ENCODE assay signal across 12 cellular contexts in genomic region chr4:166662266-166662843, GRCh38.
DNase-seq lines count a peak whose midpoint lies in the region; ATAC-seq, FAIRE-seq and TF ChIP-seq lines count a peak whose summit lies in the region.
"Had no signal": no experiment of that assay in that cellular context is flagged by ENCODE, and none has a peak within 500 bp of the region (broad histone marks: within the 10 kb centered on the region; RNA-seq: fewer than 3 reads in every experiment).

No MANE protein-coding gene starts in this region.

- in situ Hi-C loops in GM13976 (cut with MboI; ENCODE audit: low sequenced_read_pairs, unreplicated experiment) = no loop called here

- H3K36me3 ChIP-seq in esophagus muscularis mucosa = no peaks in the 10 kb centered on the region

- H3K4me1 ChIP-seq in esophagus muscularis mucosa = no peaks in the 10 kb centered on the region

- peak; percentile 29 for DNase-seq in GM13976 (ENCODE audit: low spot score)
- DNase-seq in stimulated activated CD4-positive, alpha-beta T cell treated with anti-CD3 and anti-CD28 coated beads, Interleukin-4, amount 100 ng/mL, for 4 hours = no peak
- no peak for DNase-seq in OCI-M1 (lab: John Stamatoyannopoulos, UW)
- DNase-seq in esophagus muscularis mucosa (ENCODE audit: extremely low spot score) = no peak
- DNase-seq in urothelium cell line (ENCODE audit: low spot score) = no peak
- DNase-seq: activated CD4-positive, alpha-beta T cell treated with anti-CD3 and anti-CD28 coated beads, Interleukin-2, amount 50 U/mL, for 48 hours; GF-D8; NCI-H2107 had no signal

- WGBS in esophagus muscularis mucosa = 42% methylated on average over 3 of the region's 3 CpGs

- FAIRE-seq in urothelium cell line (lab: Jason Lieb, UNC) = no peak

- H3K27ac ChIP-seq in esophagus muscularis mucosa (replicated peaks in 1 of 4) = no peak overlapping the region
- H3K27ac ChIP-seq: SK-N-MC had no signal

- no peaks in the 10 kb centered on the region for H3K9me3 ChIP-seq in esophagus muscularis mucosa

- intact Hi-C loops in esophagus muscularis mucosa (cut with DNase I) = no loop called here

- TF ChIP-seq CTCF in GM13976 (IDR thresholded peaks at IDR 0.05; ENCODE audit: borderline replicate concordance, control extremely low read depth, extremely low read depth, insufficient read depth, missing control alignments) (no peak), esophagus muscularis mucosa (IDR thresholded peaks at IDR 0.05) (no peak)

- ATAC-seq in GM19463 (IDR thresholded peaks at IDR 0.05; ENCODE audit: unreplicated experiment) (peak; percentile 91), HG02885 (IDR thresholded peaks at IDR 0.05; ENCODE audit: poor library complexity, unreplicated experiment) (peak; percentile 96), HG03575 (IDR thresholded peaks at IDR 0.05; ENCODE audit: extremely low read depth, insufficient number of reproducible peaks, low FRiP score, unreplicated experiment) (peak; percentile 81)

- no peak overlapping the region for H3K4me3 ChIP-seq in esophagus muscularis mucosa
- H3K4me3 ChIP-seq: SK-N-MC had no signal

- H3K27me3 ChIP-seq in esophagus muscularis mucosa = no peaks in the 10 kb centered on the region

- TF ChIP-seq EP300 in esophagus muscularis mucosa (IDR thresholded peaks at IDR 0.05) = no peak

- TF ChIP-seq POLR2A in esophagus muscularis mucosa (IDR thresholded peaks at IDR 0.05; ENCODE audit: low read depth) = no peak
